8 cellular contexts compared by ENCODE assay signal in genomic region chr7:100119701-100120517, GRCh38. TPM values are rescaled to one million over a fixed set of nuclear protein-coding genes. Genes with fewer than 3 reads are reported as not detected.
DNase-seq lines count a peak whose midpoint lies in the region; ATAC-seq and TF ChIP-seq lines count a peak whose summit lies in the region.

No MANE protein-coding gene starts in this region.

- peaks cover 0 to 35% (median 10%) of the 10 kb centered on the region in 11 experiments; a peak in 13 of 22 replicates for H3K36me3 ChIP-seq in BLaER1 treated with 17β-estradiol and CSF1 and Interleukin-3, amounts not matched to agents 10 nM and 100 nM
- H3K36me3 ChIP-seq in PC-9 (ENCODE audit: low read depth), result no peaks in the 10 kb centered on the region
- no peaks in the 10 kb centered on the region for H3K36me3 ChIP-seq in thyroid gland

- peaks cover 5% of the 10 kb centered on the region; the same call in 1 of the 2 replicates for H3F3A ChIP-seq in PC-9 (ENCODE audit: insufficient read depth, low read depth)

- peak overlapping the region; percentile 81 to 91 (median 88) for H3K4me2 ChIP-seq in BLaER1 treated with 17β-estradiol and CSF1 and Interleukin-3, amounts not matched to agents 10 nM and 100 nM
- peak overlapping the region; percentile 87 for H3K4me2 ChIP-seq in PC-9

- H3K9me3 ChIP-seq in BLaER1 treated with 17β-estradiol and CSF1 and Interleukin-3, amounts not matched to agents 10 nM and 100 nM (replicated peaks in 1 of 11), result no peaks in the 10 kb centered on the region
- no peaks in the 10 kb centered on the region for H3K9me3 ChIP-seq in PC-9 (ENCODE audit: insufficient read depth, low read depth)
- no peaks in the 10 kb centered on the region for H3K9me3 ChIP-seq in thyroid gland

- no peaks in the 10 kb centered on the region for H3K9me3 Mint-ChIP-seq in activated naive CD4-positive, alpha-beta T cell treated with anti-CD3 and anti-CD28 coated beads, Interleukin-2, amount 10 ng/mL, durations not matched to agents 7 days and 5 days

- H3K9ac ChIP-seq in BLaER1 treated with 17β-estradiol and CSF1 and Interleukin-3, amounts not matched to agents 10 nM and 100 nM, result peak overlapping the region; percentile 77 to 94 (median 89)

- TF ChIP-seq CTCF in PC-9 (conservative IDR thresholded peaks at IDR 0.05), result no peak
- no peak for TF ChIP-seq CTCF in thyroid gland (IDR thresholded peaks at IDR 0.05)

- peaks cover 27% of the 10 kb centered on the region for H3K36me3 Mint-ChIP-seq in activated naive CD4-positive, alpha-beta T cell treated with anti-CD3 and anti-CD28 coated beads, Interleukin-2, amount 10 ng/mL, durations not matched to agents 7 days and 5 days

- no peaks in the 10 kb centered on the region for H3K27me3 ChIP-seq in BLaER1 treated with 17β-estradiol and CSF1 and Interleukin-3, amounts not matched to agents 10 nM and 100 nM
- no peaks in the 10 kb centered on the region for H3K27me3 ChIP-seq in PC-9 (ENCODE audit: insufficient read depth, low read depth)
- H3K27me3 ChIP-seq in thyroid gland, result no peaks in the 10 kb centered on the region

- peaks cover 27 to 49% (median 34%) of the 10 kb centered on the region in 10 experiments for H3K4me1 ChIP-seq in BLaER1 treated with 17β-estradiol and CSF1 and Interleukin-3, amounts not matched to agents 10 nM and 100 nM
- H3K4me1 ChIP-seq in PC-9 (replicated peaks; ENCODE audit: insufficient read depth) (peaks cover 5% of the 10 kb centered on the region; the same call in 1 of the 2 replicates), thyroid gland (peaks cover 7 to 12% of the 10 kb centered on the region in 2 donors)

- peak overlapping the region; percentile 77 to 95 (median 84) for H3K4me3 ChIP-seq in BLaER1 treated with 17β-estradiol and CSF1 and Interleukin-3, amounts not matched to agents 10 nM and 100 nM
- H3K4me3 ChIP-seq in PC-9, result peak overlapping the region; percentile 76
- H3K4me3 ChIP-seq in thyroid gland (replicated peaks in 1 of 3), result peak overlapping the region; percentile 27 to 85 (median 40)

- TSS peak; percentile 62 for BruUV-seq in PC-9 (replicated peaks; lab: Mats Ljungman, UMichigan)

- H3K27ac ChIP-seq in BLaER1 treated with 17β-estradiol and CSF1 and Interleukin-3, amounts not matched to agents 10 nM and 100 nM, result peak overlapping the region; percentile 87 to 97 (median 93)
- H3K27ac ChIP-seq in PC-9 (peak overlapping the region; percentile 52; the same call in 1 of the 2 replicates), thyroid gland (peak overlapping the region; percentile 64 to 96 (median 81))

- no peaks in the 10 kb centered on the region for H3K9me2 ChIP-seq in PC-9 (ENCODE audit: insufficient read depth)

- peak overlapping the region; percentile 95 for H3K27ac Mint-ChIP-seq in activated naive CD4-positive, alpha-beta T cell treated with anti-CD3 and anti-CD28 coated beads, Interleukin-2, amount 10 ng/mL, durations not matched to agents 7 days and 5 days

- peaks cover 46% of the 10 kb centered on the region for H3K4me1 Mint-ChIP-seq in activated naive CD4-positive, alpha-beta T cell treated with anti-CD3 and anti-CD28 coated beads, Interleukin-2, amount 10 ng/mL, durations not matched to agents 7 days and 5 days

- H2AFZ ChIP-seq in PC-9, result peak overlapping the region; percentile 89

- H3K79me2 ChIP-seq in PC-9 (ENCODE audit: low read depth), result no peaks in the 10 kb centered on the region

- POLR2A ChIA-PET in PC-9 (lab: Charles Lee; ENCODE audit: unreplicated experiment), result interaction anchor here (0.6 kb wide), 1 partner anchor 25 kb away, joined by 3 read pairs; no protein-coding TSS in a partner anchor

- H3K27me3 Mint-ChIP-seq in activated naive CD4-positive, alpha-beta T cell treated with anti-CD3 and anti-CD28 coated beads, Interleukin-2, amount 10 ng/mL, durations not matched to agents 7 days and 5 days, result no peaks in the 10 kb centered on the region

- TF ChIP-seq POLR2A in thyroid gland (IDR thresholded peaks at IDR 0.05), result no peak

- no peaks in the 10 kb centered on the region for H4K20me1 ChIP-seq in BLaER1 treated with 17β-estradiol and CSF1 and Interleukin-3, amounts not matched to agents 10 nM and 100 nM
- no peaks in the 10 kb centered on the region for H4K20me1 ChIP-seq in PC-9 (ENCODE audit: insufficient read depth)

- DNase-seq in PC-9 (peak in 1 of 2 experiments; percentile 53), glomerular visceral epithelial cell (ENCODE audit: extremely low spot score) (peak; percentile 52), occipital lobe (lab: John Stamatoyannopoulos, UW) (peak; percentile 82), thyroid gland (peak; percentile 50 to 52)
- DNase-seq in activated naive CD4-positive, alpha-beta T cell treated with anti-CD3 and anti-CD28 coated beads, Interleukin-2, amount 10 ng/mL, durations not matched to agents 7 days and 5 days, result peak; percentile 83

- peak; percentile 56 for ATAC-seq in GM18909 (IDR thresholded peaks at IDR 0.05; ENCODE audit: poor library complexity, unreplicated experiment)
- ATAC-seq in HG03175 (IDR thresholded peaks at IDR 0.05; ENCODE audit: unreplicated experiment), result peak; percentile 61

- intact Hi-C loops in PC-9 (cut with micrococcal nuclease; ENCODE audit: unreplicated experiment) (loop anchor here (1.0 kb wide), 1 partner anchor 19 kb away; the partner anchor contains the start of genes AP4M1 and MCM7), thyroid gland (cut with DNase I) (no loop called here)

- peak overlapping the region; percentile 90 for H3K4me3 Mint-ChIP-seq in activated naive CD4-positive, alpha-beta T cell treated with anti-CD3 and anti-CD28 coated beads, Interleukin-2, amount 10 ng/mL, durations not matched to agents 7 days and 5 days

- 10 to 13% methylated on average over 19 to 26 of the region's 29 CpGs for WGBS in thyroid gland, 2 donors

- CTCF ChIA-PET in PC-9 (lab: Charles Lee), result interaction anchor here (0.5 kb wide), 1 partner anchor 9 kb away, joined by 18 read pairs; no protein-coding TSS in a partner anchor
- CTCF ChIA-PET in activated naive CD4-positive, alpha-beta T cell treated with anti-CD3 and anti-CD28 coated beads, Interleukin-2, amount 10 ng/mL, durations not matched to agents 7 days and 5 days (lab: Charles Lee), result interaction anchor here (0.6 to 1.3 kb wide), 5 partner anchors 10 to 330 kb away, joined by 3 to 4 read pairs (median 3); no protein-coding TSS in a partner anchor

RNA-seq across cellular contexts. Expression of gene CNPY4, which starts 0.5 kb away (rescaled TPM):
- 10.3 and 10.5 TPM in 2 replicates for total RNA-seq in PC-9 (2021)
- 19.2 TPM for total RNA-seq in occipital lobe
- total RNA-seq in thyroid gland, result 10 to 100 TPM in 3 of 4 donors, 1 to 10 TPM in 1; 4.1 to 14.5 (median 13.1) TPM

RNA-seq across cellular contexts. Expression of gene TAF6, which starts 0.8 kb away (rescaled TPM):
- total RNA-seq in PC-9 (2021) (91.4 and 108 TPM in 2 replicates), occipital lobe (17.8 TPM), thyroid gland (100 to 1,000 TPM in 1 of 4 donors, 10 to 100 TPM in 3; 50.3 to 104 (median 85.2) TPM)

RNA-seq across cellular contexts. Expression of gene MBLAC1, which starts 6.9 kb away (rescaled TPM):
- total RNA-seq in PC-9 (2021) (0.70 and 1.4 TPM in 2 replicates), occipital lobe (6.4 TPM), thyroid gland (10 to 100 TPM in 1 of 4 donors, 1 to 10 TPM in 3; 3.0 to 12.5 (median 6.1) TPM)

RNA-seq across cellular contexts. Expression of gene AP4M1, which starts 18.5 kb away (rescaled TPM):
- 18.1 and 26.2 TPM in 2 replicates for total RNA-seq in PC-9 (2021)
- total RNA-seq in occipital lobe, result 27.1 TPM
- total RNA-seq in thyroid gland, result 10 to 100 TPM in 3 of 4 donors, 1 to 10 TPM in 1; 9.1 to 26.6 (median 19.4) TPM

RNA-seq across cellular contexts. Expression of gene MCM7, which starts 18.7 kb away (rescaled TPM):
- 195 and 238 TPM in 2 replicates for total RNA-seq in PC-9 (2021)
- total RNA-seq in occipital lobe, result 44.8 TPM
- total RNA-seq in thyroid gland, result 10 to 100 TPM; 16.6 to 51.3 (median 26.5) TPM
